35 cellular contexts compared by ENCODE assay signal in genomic region chr9:27467486-27467885, GRCh38. TPM values are rescaled to one million over a fixed set of nuclear protein-coding genes. Genes with fewer than 3 reads are reported as not detected.
A peak's percentile ranks its signal among the peaks of the same experiment; 100 is the strongest.
DNase-seq lines count a peak whose midpoint lies in the region; ATAC-seq and TF ChIP-seq lines count a peak whose summit lies in the region.
"Had no signal": no experiment of that assay in that cellular context is flagged by ENCODE, and none has a peak within 500 bp of the region (broad histone marks: within the 10 kb centered on the region; RNA-seq: fewer than 3 reads in every experiment).

No MANE protein-coding gene starts in this region.

- H3K4me1 ChIP-seq in neural progenitor cell (peaks cover 43% of the 10 kb centered on the region), right lobe of liver (no peaks in the 10 kb centered on the region), mesendoderm (ENCODE audit: control insufficient read depth, low read depth, low read length) (no peaks in the 10 kb centered on the region)

- H3K4me2 ChIP-seq in neural progenitor cell (no peak overlapping the region), mesendoderm (ENCODE audit: low read length) (no peak overlapping the region)
- H3K4me2 ChIP-seq: KMS-11, smooth muscle cell had no signal

- H3K4me1 Mint-ChIP-seq in WTC11 (peaks cover 48% of the 10 kb centered on the region), neural progenitor cell (peaks cover 44% of the 10 kb centered on the region)
- H3K4me1 Mint-ChIP-seq: CD8-positive, alpha-beta memory T cell had no signal

- H3K36me3 ChIP-seq in neural progenitor cell, result no peaks in the 10 kb centered on the region
- no peaks in the 10 kb centered on the region for H3K36me3 ChIP-seq in right lobe of liver
- H3K36me3 ChIP-seq in mesendoderm (ENCODE audit: control insufficient read depth, insufficient read depth, low read length), result no peaks in the 10 kb centered on the region
- H3K36me3 ChIP-seq: esophagus muscularis mucosa, heart left ventricle, ovary, tibial artery had no signal

- DNase-seq in DMS79 (lab: John Stamatoyannopoulos, UW), result peak; percentile 16
- DNase-seq in NCI-H128 (lab: John Stamatoyannopoulos, UW; ENCODE audit: unreplicated experiment), result peak; percentile 52
- DNase-seq in WTC11 (ENCODE audit: low spot score), result no peak
- DNase-seq in neural progenitor cell (ENCODE audit: low spot score), result peak; percentile 22
- no peak for DNase-seq in coronary artery (ENCODE audit: low spot score)
- no peak for DNase-seq in dermis blood vessel endothelial cell
- DNase-seq in right lobe of liver, result no peak
- no peak for DNase-seq in mesendoderm
- DNase-seq: activated CD4-positive, alpha-beta memory T cell treated with anti-CD3 and anti-CD28 coated beads, Interleukin-2, amount 10 ng/mL, durations not matched to agents 7 days and 5 days; activated CD8-positive, alpha-beta memory T cell treated with anti-CD3 and anti-CD28 coated beads, Interleukin-2, amount 50 U/mL, for 4 hours; activated naive CD4-positive, alpha-beta T cell treated with anti-CD3 and anti-CD28 coated beads for 36 hours; AML-193; CD8-positive, alpha-beta memory T cell; central memory CD4-positive, alpha-beta T cell; endodermal cell; foreskin fibroblast; HCEC 1CT; heart left ventricle; left cardiac atrium; NCI-H1694; NCI-H524 treated with DMSO at 0.1 percent for 48 hours; nephron progenitor cell; NK-92 treated with Interleukin-12 subunit alpha and Interleukin-12 subunit beta, amount 100 ng/mL, for 24 hours; ovary; PC-3; retina; tibial artery had no signal

- H3K27ac Mint-ChIP-seq in WTC11 (no peak overlapping the region), neural progenitor cell (no peak overlapping the region)
- H3K27ac Mint-ChIP-seq: activated CD4-positive, alpha-beta memory T cell treated with anti-CD3 and anti-CD28 coated beads, Interleukin-2, amount 10 ng/mL, durations not matched to agents 7 days and 5 days; activated naive CD4-positive, alpha-beta T cell treated with anti-CD3 and anti-CD28 coated beads for 36 hours; CD8-positive, alpha-beta memory T cell; endodermal cell; nephron progenitor cell; stimulated activated naive CD8-positive, alpha-beta T cell treated with anti-CD3 and anti-CD28 coated beads, Interleukin-15, Interleukin-2, amounts not matched to agents 100 ng/mL and 50 ng/mL, for 24 hours had no signal

- H3K9me3 ChIP-seq in neural progenitor cell (ENCODE audit: low read depth), result no peaks in the 10 kb centered on the region
- H3K9me3 ChIP-seq in right lobe of liver, result no peaks in the 10 kb centered on the region
- H3K9me3 ChIP-seq: esophagus muscularis mucosa, heart left ventricle, ovary, tibial artery had no signal

- no peak overlapping the region for H3K18ac ChIP-seq in mesendoderm (ENCODE audit: low read length)

- no peak overlapping the region for H4K5ac ChIP-seq in mesendoderm (ENCODE audit: low read length)

- no peak overlapping the region for H2AFZ ChIP-seq in neural progenitor cell (replicated peaks)

- H3K79me2 ChIP-seq in neural progenitor cell (ENCODE audit: low read depth) (peaks cover 44% of the 10 kb centered on the region), mesendoderm (ENCODE audit: control insufficient read depth, insufficient read depth, low read length) (no peaks in the 10 kb centered on the region)

- H3K36me3 Mint-ChIP-seq in WTC11, result 0 out of 2 replicates have a peak, but pooled peaks cover 4% of the 10 kb centered on the region
- H3K36me3 Mint-ChIP-seq in neural progenitor cell, result peaks cover 10% of the 10 kb centered on the region

- POLR2A ChIA-PET in WTC11 (lab: Charles Lee), result no interaction called here

- H3K9ac ChIP-seq in neural progenitor cell, result no peak overlapping the region
- no peak overlapping the region for H3K9ac ChIP-seq in mesendoderm (ENCODE audit: low read length)
- H3K9ac ChIP-seq: KMS-11 had no signal

- intact Hi-C loops in right lobe of liver (cut with DNase I), result no loop called here

- H3F3A ChIP-seq in neural progenitor cell (ENCODE audit: low read depth), result peaks cover 28% of the 10 kb centered on the region

- TF ChIP-seq POLR2A in right lobe of liver (IDR thresholded peaks at IDR 0.05), result no peak

- H3K9me3 Mint-ChIP-seq in WTC11 (no peaks in the 10 kb centered on the region), neural progenitor cell (peaks cover 6% of the 10 kb centered on the region)
- H3K9me3 Mint-ChIP-seq: activated CD4-positive, alpha-beta memory T cell treated with anti-CD3 and anti-CD28 coated beads, Interleukin-2, amount 10 ng/mL, durations not matched to agents 7 days and 5 days; activated naive CD4-positive, alpha-beta T cell treated with anti-CD3 and anti-CD28 coated beads for 36 hours; CD8-positive, alpha-beta memory T cell; endodermal cell; nephron progenitor cell; stimulated activated naive CD8-positive, alpha-beta T cell treated with anti-CD3 and anti-CD28 coated beads, Interleukin-15, Interleukin-2, amounts not matched to agents 100 ng/mL and 50 ng/mL, for 24 hours had no signal

- H3K23ac ChIP-seq in mesendoderm (ENCODE audit: low read length), result no peak overlapping the region

- no peak for TF ChIP-seq CTCF in WTC11 (IDR thresholded peaks at IDR 0.05)
- no peak for TF ChIP-seq CTCF in neural progenitor cell (IDR thresholded peaks at IDR 0.05)
- TF ChIP-seq CTCF in coronary artery (IDR thresholded peaks at IDR 0.05), result no peak
- no peak for TF ChIP-seq CTCF in right lobe of liver (IDR thresholded peaks at IDR 0.05)

- H3K27me3 ChIP-seq in neural progenitor cell, result no peaks in the 10 kb centered on the region
- H3K27me3 ChIP-seq in right lobe of liver, result no peaks in the 10 kb centered on the region
- no peaks in the 10 kb centered on the region for H3K27me3 ChIP-seq in mesendoderm (ENCODE audit: insufficient read depth, low read length, poor library complexity)
- H3K27me3 ChIP-seq: heart left ventricle, ovary, tibial artery had no signal

- no peak overlapping the region for H3K4me3 ChIP-seq in neural progenitor cell
- H3K4me3 ChIP-seq in coronary artery, result no peak overlapping the region
- no peak overlapping the region for H3K4me3 ChIP-seq in right lobe of liver
- no peak overlapping the region for H3K4me3 ChIP-seq in mesendoderm (ENCODE audit: low read length)
- H3K4me3 ChIP-seq: esophagus muscularis mucosa, heart left ventricle, ovary, smooth muscle cell, tibial artery had no signal

- H3K4me3 Mint-ChIP-seq in WTC11, result no peak overlapping the region
- H3K4me3 Mint-ChIP-seq in neural progenitor cell, result no peak overlapping the region
- H3K4me3 Mint-ChIP-seq: activated CD4-positive, alpha-beta memory T cell treated with anti-CD3 and anti-CD28 coated beads, Interleukin-2, amount 10 ng/mL, durations not matched to agents 7 days and 5 days; activated naive CD4-positive, alpha-beta T cell treated with anti-CD3 and anti-CD28 coated beads for 36 hours; CD8-positive, alpha-beta memory T cell; endodermal cell; nephron progenitor cell; stimulated activated naive CD8-positive, alpha-beta T cell treated with anti-CD3 and anti-CD28 coated beads, Interleukin-15, Interleukin-2, amounts not matched to agents 100 ng/mL and 50 ng/mL, for 24 hours had no signal

- H2AK5ac ChIP-seq in mesendoderm (ENCODE audit: low read length), result no peak overlapping the region

- H2BK5ac ChIP-seq in mesendoderm (ENCODE audit: low read length), result no peak overlapping the region

- H3K27ac ChIP-seq in neural progenitor cell (no peak overlapping the region), coronary artery (no peak overlapping the region), right lobe of liver (no peak overlapping the region), mesendoderm (ENCODE audit: low read depth, low read length) (no peak overlapping the region)
- H3K27ac ChIP-seq: esophagus muscularis mucosa, heart left ventricle, KMS-11, ovary, tibial artery had no signal

- H2BK15ac ChIP-seq in mesendoderm (replicated peaks; ENCODE audit: low read depth), result no peak overlapping the region

- no peaks in the 10 kb centered on the region for H3K27me3 Mint-ChIP-seq in WTC11 (ENCODE audit: low read depth)
- H3K27me3 Mint-ChIP-seq in neural progenitor cell (ENCODE audit: insufficient read depth, low read depth), result no peaks in the 10 kb centered on the region
- H3K27me3 Mint-ChIP-seq: activated CD4-positive, alpha-beta memory T cell treated with anti-CD3 and anti-CD28 coated beads, Interleukin-2, amount 10 ng/mL, durations not matched to agents 7 days and 5 days; stimulated activated naive CD8-positive, alpha-beta T cell treated with anti-CD3 and anti-CD28 coated beads, Interleukin-15, Interleukin-2, amounts not matched to agents 100 ng/mL and 50 ng/mL, for 24 hours had no signal

- WGBS in right lobe of liver (ENCODE audit: insufficient coverage, low coverage, low lambda C conversion rate, missing lambda C conversion rate), result 94% methylated on average over 4 of the region's 4 CpGs
- no CpG with 5 or more reads among the region's 4 CpGs for WGBS in mesendoderm (ENCODE audit: extremely low coverage, insufficient coverage, low lambda C conversion rate)

- H3K4ac ChIP-seq in mesendoderm (ENCODE audit: low read depth, low read length), result no peak overlapping the region

- H4K8ac ChIP-seq in mesendoderm (ENCODE audit: low read depth, low read length), result no peak overlapping the region

- no peak overlapping the region for H3K56ac ChIP-seq in mesendoderm (ENCODE audit: low read length)

- ATAC-seq in WTC11, result peak; percentile 46
- no peak for ATAC-seq in right lobe of liver
- ATAC-seq: heart left ventricle, PC-3 had no signal

- H3K79me1 ChIP-seq in mesendoderm (ENCODE audit: low read length), result no peaks in the 10 kb centered on the region

- peaks cover 41% of the 10 kb centered on the region for H4K20me1 ChIP-seq in neural progenitor cell (ENCODE audit: low read depth)

- no peak overlapping the region for H2BK120ac ChIP-seq in mesendoderm (ENCODE audit: low read depth, low read length)

- CTCF ChIA-PET in WTC11 (lab: Charles Lee), result no interaction called here

TF ChIP-seq in WTC11, 78 proteins besides CTCF, POLR2A, EP300 and RAD21 (continues in another document):
- TF ChIP-seq MAX (CRISPR knock-in tag; IDR thresholded peaks at IDR 0.05), result no peak
- no peak for TF ChIP-seq SMAD3 (CRISPR knock-in tag; IDR thresholded peaks at IDR 0.05; ENCODE audit: borderline replicate concordance)
- TF ChIP-seq EMX1 (CRISPR knock-in tag; IDR thresholded peaks at IDR 0.05), result no peak
- TF ChIP-seq FOXK1 (CRISPR knock-in tag; IDR thresholded peaks at IDR 0.05), result no peak

RNA-seq across cellular contexts. Expression of gene IFNK, which starts 56.6 kb away (rescaled TPM):
- total RNA-seq in WTC11 (2021) (not detected in 3 replicates), neural progenitor cell (ENCODE audit: low replicate concordance) (not detected in 2 replicates), dermis blood vessel endothelial cell (not detected in 2 replicates), right lobe of liver (not detected)
- not detected for polyA plus RNA-seq in mesendoderm (2013, experiment 1 of 2)
- not detected for polyA plus RNA-seq in mesendoderm (2013, experiment 2 of 2)
- total RNA-seq: A673; activated CD4-positive, alpha-beta memory T cell treated with anti-CD3 and anti-CD28 coated beads, Interleukin-2, amount 10 ng/mL, durations not matched to agents 7 days and 5 days; CD8-positive, alpha-beta memory T cell; endodermal cell; esophagus muscularis mucosa; heart left ventricle; left cardiac atrium; lung microvascular endothelial cell; ovary; PC-3; smooth muscle cell; T-helper 2 cell treated with Interferon-gamma antibody and Interleukin-4, amounts not matched to agents 100 ng/mL and 5 ng/mL, for 36 hours had no signal
- polyA plus RNA-seq: adipose tissue; CD8-positive, alpha-beta memory T cell; heart left ventricle; ovary; smooth muscle cell had no signal

Comparison
In these comparisons a context has a peak if more than half of its experiments do, and no peak if none do; other contexts are left out.
1. DNase-seq: peak in DMS79 (single experiment), NCI-H128 (single experiment) and neural progenitor cell (single experiment); none in WTC11 (single experiment), coronary artery (single experiment), dermis blood vessel endothelial cell (single experiment), right lobe of liver (0 of 3) and mesendoderm (single experiment).